In the genomic region with DNA sequence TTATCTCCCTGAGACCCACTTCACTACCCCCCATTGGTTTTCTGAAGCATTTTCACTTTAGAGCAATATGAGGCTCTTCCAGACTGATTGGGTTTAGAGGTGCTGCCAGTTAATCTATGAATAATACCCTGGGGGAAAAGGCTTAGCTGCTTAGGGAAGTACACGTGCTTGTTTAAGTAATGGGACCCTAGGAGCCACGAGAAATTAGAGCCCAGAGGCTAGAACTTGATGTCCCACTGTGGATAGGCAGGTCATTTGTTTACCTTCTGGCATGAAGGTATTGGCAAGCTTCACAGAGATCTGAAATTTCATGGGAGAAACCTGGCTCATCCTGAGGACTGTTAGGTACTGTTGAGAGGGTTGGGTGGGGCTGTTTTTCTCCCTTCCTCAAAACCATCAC, we compare ENCODE assay signal across 15 cellular contexts.
"Had no signal": no experiment of that assay in that cellular context is flagged by ENCODE, and none has a peak within 500 bp of the region (broad histone marks: within the 10 kb centered on the region; RNA-seq: fewer than 3 reads in every experiment).

No MANE protein-coding gene starts in this region.

- H3K27me3 ChIP-seq: body of pancreas, colonic mucosa, neutrophil, thyroid gland had no signal

- H3K9ac ChIP-seq: parathyroid adenoma had no signal

- H3K36me3 ChIP-seq: colonic mucosa, neutrophil had no signal

- DNase-seq: activated B cell treated with CpG ODN at 0.5 μM for 24 hours; activated CD4-positive, alpha-beta T cell treated with anti-CD3 and anti-CD28 coated beads for 48 hours; activated naive CD8-positive, alpha-beta T cell treated with anti-CD3 and anti-CD28 coated beads for 36 hours; amygdala; body of pancreas; central memory CD4-positive, alpha-beta T cell; colonic mucosa; islet precursor cell; naive thymus-derived CD8-positive, alpha-beta T cell; stimulated activated CD4-positive, alpha-beta T cell treated with anti-CD3 and anti-CD28 coated beads, Interleukin-1b, Interleukin-23, amount 100 ng/mL, for 48 hours; thyroid gland had no signal

- ATAC-seq: body of pancreas; naive thymus-derived CD8-positive, alpha-beta T cell had no signal

- H3K4me1 ChIP-seq: body of pancreas, colonic mucosa, parathyroid adenoma, thyroid gland had no signal

- H3K79me2 ChIP-seq: parathyroid adenoma had no signal

- H3K4me3 ChIP-seq: body of pancreas, colonic mucosa, thyroid gland had no signal

- H3K9me3 ChIP-seq: body of pancreas, colonic mucosa, neutrophil, thyroid gland had no signal

- H3K27ac ChIP-seq: body of pancreas, colonic mucosa, neutrophil, parathyroid adenoma, thyroid gland had no signal

- H2AFZ ChIP-seq: parathyroid adenoma had no signal

- FAIRE-seq: endometrium, TTC549 had no signal
